ENCODE assay signal across 35 cellular contexts in the genomic region with DNA sequence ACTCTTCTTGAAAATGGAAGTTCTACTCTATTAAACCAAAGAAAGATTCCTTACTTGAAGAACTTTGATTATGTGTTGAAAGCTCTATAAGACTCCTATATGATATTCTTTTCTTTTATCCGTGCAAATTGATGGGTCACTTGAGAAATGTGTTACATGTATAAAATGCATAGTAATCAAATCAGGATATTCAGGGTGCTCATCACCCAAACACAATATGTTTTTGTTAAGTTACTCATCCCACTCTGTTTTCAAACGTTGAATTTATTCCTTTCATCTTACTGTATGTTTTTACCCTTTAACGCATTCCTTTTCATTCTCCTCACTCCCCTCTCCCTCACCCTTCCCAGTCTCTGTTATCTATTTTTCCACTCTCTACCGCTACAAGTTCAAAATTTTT.
"Had no signal": no experiment of that assay in that cellular context is flagged by ENCODE, and none has a peak within 500 bp of the region (broad histone marks: within the 10 kb centered on the region; RNA-seq: fewer than 3 reads in every experiment).

No MANE protein-coding gene starts in this region.

- DNase-seq: Karpas-422, Kasumi-1, MG63, MM.1S, MV-4-11, NCI-H1048, NCI-H1092, NCI-H1092 treated with DMSO at 0.1 percent for 48 hours, NCI-H1105, NCI-H1105 treated with DMSO at 0.1 percent for 48 hours, NCI-H1417, NCI-H1417 treated with DMSO at 0.1 percent for 48 hours, NCI-H1436, NCI-H1436 treated with DMSO at 0.1 percent for 48 hours, NCI-H146, NCI-H1694, NCI-H1694 treated with DMSO at 0.1 percent for 48 hours, NCI-H187, NCI-H187 treated with DMSO at 0.1 percent for 48 hours, NCI-H1930, NCI-H2029, NCI-H2029 treated with DMSO at 0.1 percent for 48 hours, NCI-H2081, NCI-H2081 treated with DMSO at 0.1 percent for 48 hours, NCI-H2107, NCI-H2171, NCI-H2171 treated with DMSO at 0.1 percent for 48 hours, NCI-H2227 treated with DMSO at 0.1 percent for 48 hours, NCI-H226, NCI-H345, NCI-H446, NCI-H446 treated with DMSO at 0.1 percent for 48 hours, NCI-H510A, NCI-H510A treated with DMSO at 0.1 percent for 48 hours, NCI-H524 had no signal

- H3K9me3 ChIP-seq: MG63 had no signal

- H3K4me3 ChIP-seq: MG63 had no signal

- H3K36me3 ChIP-seq: MG63 had no signal

- H3K27me3 ChIP-seq: MG63 had no signal
